Comparison of ENCODE assay signal across 1 cellular context in genomic region chr15:64865126-64865997, GRCh38.
TF ChIP-seq lines count a peak whose summit lies in the region.

No MANE protein-coding gene starts in this region.

TF ChIP-seq in GM12878, 131 proteins besides CTCF, POLR2A, EP300 and RAD21:
- TF ChIP-seq BHLHE40 (IDR thresholded peaks at IDR 0.05; ENCODE audit: borderline replicate concordance in 1 of 2, low read depth in 2 of 2, low read length in 1 of 2) = peak in 1 of 2 experiments; percentile 16; a peak in 1 of 4 replicates
- peak; percentile 45; the same call in 1 of the 2 replicates for TF ChIP-seq RELB (IDR thresholded peaks at IDR 0.05; ENCODE audit: low read depth)
- no peak for TF ChIP-seq POU2F2 (IDR thresholded peaks at IDR 0.05; ENCODE audit: borderline replicate concordance, low read depth, low read length)
- TF ChIP-seq RELA (IDR thresholded peaks at IDR 0.05; ENCODE audit: borderline replicate concordance, partially characterized antibody) = peak; percentile 68
- TF ChIP-seq ZNF622 (IDR thresholded peaks at IDR 0.05) = no peak
- no peak for TF ChIP-seq CHD1 (IDR thresholded peaks at IDR 0.05; ENCODE audit: low read depth, low read length)
- TF ChIP-seq ZBTB33 (IDR thresholded peaks at IDR 0.05) = no peak
- peak; percentile 86 for TF ChIP-seq MEF2B (IDR thresholded peaks at IDR 0.05; ENCODE audit: partially characterized antibody, poor library complexity, severe bottlenecking)
- peak; percentile 34; the same call in 1 of the 2 replicates for TF ChIP-seq IKZF1 (conservative IDR thresholded peaks at IDR 0.05)
- TF ChIP-seq E2F4 (IDR thresholded peaks at IDR 0.05; ENCODE audit: low read depth, low read length) = no peak
- peak in 1 of 2 experiments; percentile 21; a peak in 1 of 4 replicates for TF ChIP-seq IKZF2 (IDR thresholded peaks at IDR 0.05)
- TF ChIP-seq GATAD2B (conservative IDR thresholded peaks at IDR 0.05; ENCODE audit: low read depth) = no peak
- TF ChIP-seq KDM1A (IDR thresholded peaks at IDR 0.05; ENCODE audit: borderline replicate concordance) = no peak
- TF ChIP-seq SIN3A (IDR thresholded peaks at IDR 0.05; ENCODE audit: low read depth, low read length) = no peak
